In the genomic region with DNA sequence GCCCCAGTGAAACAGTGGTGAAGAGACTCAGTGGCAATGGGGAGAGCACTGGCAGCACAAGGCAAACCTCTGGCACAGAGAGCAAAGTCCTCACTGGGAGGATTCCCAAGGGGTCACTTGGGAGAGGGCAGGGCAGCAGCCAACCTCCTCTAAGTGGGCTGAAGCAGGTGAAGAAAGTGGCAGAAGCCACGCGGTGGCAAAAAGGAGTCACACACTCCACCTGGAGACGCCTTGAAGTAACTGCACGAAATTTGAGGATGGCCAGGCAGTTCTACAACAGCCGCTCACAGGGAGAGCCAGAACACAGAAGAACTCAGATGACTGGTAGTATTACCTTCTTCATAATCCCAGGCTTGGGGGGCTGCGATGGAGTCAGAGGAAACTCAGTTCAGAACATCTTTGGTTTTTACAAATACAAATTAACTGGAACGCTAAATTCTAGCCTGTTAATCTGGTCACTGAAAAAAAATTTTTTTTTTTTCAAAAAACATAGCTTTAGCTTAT, we compare ENCODE assay signal across 9 cellular contexts. TPM values are rescaled to one million over a fixed set of nuclear protein-coding genes. Genes with fewer than 3 reads are reported as not detected.
DNase-seq lines count a peak whose midpoint lies in the region; ATAC-seq and TF ChIP-seq lines count a peak whose summit lies in the region.
"Had no signal": no experiment of that assay in that cellular context is flagged by ENCODE, and none has a peak within 500 bp of the region (broad histone marks: within the 10 kb centered on the region; RNA-seq: fewer than 3 reads in every experiment).

No MANE protein-coding gene starts in this region.

- H3K36me3 ChIP-seq in stomach = no peaks in the 10 kb centered on the region

- peaks cover 19 to 63% (median 44%) of the 10 kb centered on the region in 4 donors for H3K4me1 ChIP-seq in stomach

- TF ChIP-seq CTCF in endothelial cell (IDR thresholded peaks at IDR 0.05; ENCODE audit: unreplicated experiment) (peak; percentile 64), stomach (IDR thresholded peaks at IDR 0.05) (peak in 5 of 7 experiments; percentile 11 to 51 (median 28))

- intact Hi-C loops in stomach (cut with DNase I; ENCODE audit: low total_unique reads) = loop anchor here (10.0 kb wide), 1 partner anchor 162 kb away; no protein-coding TSS in a partner anchor

- H3K27ac Mint-ChIP-seq in endothelial cell (ENCODE audit: unreplicated experiment) = no peak overlapping the region

- TF ChIP-seq POLR2A in stomach (IDR thresholded peaks at IDR 0.05) = no peak

- no peaks in the 10 kb centered on the region for H3K9me3 Mint-ChIP-seq in endothelial cell (ENCODE audit: unreplicated experiment)

- DNase-seq in Ammon's horn (ENCODE audit: low spot score) = peak; percentile 65
- peak; percentile 23 for DNase-seq in NCI-H2227 treated with DMSO at 0.1 percent for 48 hours (lab: John Stamatoyannopoulos, UW)
- peak; percentile 39 to 58 for DNase-seq in activated CD4-positive, alpha-beta T cell treated with anti-CD3 and anti-CD28 coated beads, Interleukin-2, amount 50 U/mL, for 48 hours
- peak; percentile 53 for DNase-seq in endothelial cell (ENCODE audit: low spot score)
- peak; percentile 87 for DNase-seq in myocyte (ENCODE audit: low read depth)
- DNase-seq in stomach = peak; percentile 34

- H3K27me3 ChIP-seq in stomach = peaks cover 0 to 12% (median 5%) of the 10 kb centered on the region in 3 donors

- 7 to 17% (median 10%) methylated on average over 7 of the region's 7 CpGs for WGBS in stomach, 5 donors

- peaks cover under 1% of the 10 kb centered on the region for H3K27me3 Mint-ChIP-seq in endothelial cell (ENCODE audit: unreplicated experiment)

- H3K4me1 Mint-ChIP-seq in endothelial cell (ENCODE audit: unreplicated experiment) = peaks cover 7% of the 10 kb centered on the region

- ATAC-seq in GM18517 (IDR thresholded peaks at IDR 0.05; ENCODE audit: unreplicated experiment) (peak; percentile 76), HG03045 (IDR thresholded peaks at IDR 0.05; ENCODE audit: unreplicated experiment) (peak; percentile 80)

- no peaks in the 10 kb centered on the region for H3K36me3 Mint-ChIP-seq in endothelial cell (ENCODE audit: low read depth, unreplicated experiment)

- H3K4me3 ChIP-seq in stomach = peak overlapping the region in 2 of 4 donors; percentile 32 to 39

- no peak for TF ChIP-seq EP300 in stomach (IDR thresholded peaks at IDR 0.05)

- no peak overlapping the region for H3K4me3 Mint-ChIP-seq in endothelial cell (ENCODE audit: unreplicated experiment)

- peak overlapping the region in 4 of 5 donors; percentile 70 to 77 (median 70) for H3K27ac ChIP-seq in stomach

- H3K9me3 ChIP-seq in stomach = no peaks in the 10 kb centered on the region

RNA-seq across cellular contexts. Expression of gene IL6, which starts 0.6 kb away (rescaled TPM):
- total RNA-seq in endothelial cell (ENCODE audit: unreplicated experiment) = not detected
- 0.56 TPM in 1 of 2 replicates, not detected in the other for total RNA-seq in myocyte
- polyA plus RNA-seq in myocyte (2012) = 22.7 TPM
- total RNA-seq in stomach = not detected
- polyA plus RNA-seq in stomach = 1 to 10 TPM in 2 of 3 donors, under 1 TPM in 1; 0.95 to 9.2 (median 3.1) TPM
- total RNA-seq: T-helper 2 cell treated with Interferon-gamma antibody and Interleukin-4, amounts not matched to agents 100 ng/mL and 5 ng/mL, for 36 hours had no signal

Comparison
In these comparisons a context has a peak if more than half of its experiments do, and no peak if none do; other contexts are left out.
1. DNase-seq: peak in every context shown above with its lines; median percentile 87 in myocyte; 65 in Ammon's horn; 53 in endothelial cell; 48 in activated CD4-positive, alpha-beta T cell treated with anti-CD3 and anti-CD28 coated beads, Interleukin-2, amount 50 U/mL, for 48 hours; 34 in stomach; 23 in NCI-H2227 treated with DMSO at 0.1 percent for 48 hours.